Comparison of ENCODE assay signal across 8 cellular contexts in genomic region chr16:89815639-89816348, GRCh38. TPM values are rescaled to one million over a fixed set of nuclear protein-coding genes. Genes with fewer than 3 reads are reported as not detected.
DNase-seq lines count a peak whose midpoint lies in the region; ATAC-seq lines count a peak whose summit lies in the region.

No MANE protein-coding gene starts in this region.

- no peaks in the 10 kb centered on the region for H3K27me3 Mint-ChIP-seq in activated naive CD8-positive, alpha-beta T cell treated with anti-CD3 and anti-CD28 coated beads, Interleukin-2, amount 10 ng/mL, durations not matched to agents 7 days and 5 days

- POLR2A ChIA-PET in activated naive CD8-positive, alpha-beta T cell treated with anti-CD3 and anti-CD28 coated beads, Interleukin-2, amount 10 ng/mL, durations not matched to agents 7 days and 5 days (lab: Charles Lee) = interaction anchor here (0.7 to 2.2 kb wide), 5 partner anchors 9 to 129 kb away, joined by 6 to 11 read pairs (median 10); partner anchors contain the start of genes CDK10 and TCF25

- DNase-seq in GM03348 (ENCODE audit: low spot score) = peak; percentile 38
- no peak for DNase-seq in Jurkat, Clone E6-1 (ENCODE audit: low read depth, low spot score)
- DNase-seq in activated naive CD8-positive, alpha-beta T cell treated with anti-CD3 and anti-CD28 coated beads, Interleukin-2, amount 10 ng/mL, durations not matched to agents 7 days and 5 days = no peak
- DNase-seq in left kidney (ENCODE audit: low read depth, low spot score) = peak; percentile 36
- DNase-seq in C1 segment of cervical spinal cord (lab: John Stamatoyannopoulos, UW) = no peak
- no peak for DNase-seq in NCI-H510A (lab: John Stamatoyannopoulos, UW)

- H3K4me3 Mint-ChIP-seq in activated naive CD8-positive, alpha-beta T cell treated with anti-CD3 and anti-CD28 coated beads, Interleukin-2, amount 10 ng/mL, durations not matched to agents 7 days and 5 days = peak overlapping the region; percentile 88

- H3K36me3 Mint-ChIP-seq in activated naive CD8-positive, alpha-beta T cell treated with anti-CD3 and anti-CD28 coated beads, Interleukin-2, amount 10 ng/mL, durations not matched to agents 7 days and 5 days = peaks cover 8% of the 10 kb centered on the region

- peak; percentile 14 for ATAC-seq in GM21526 (IDR thresholded peaks at IDR 0.05; ENCODE audit: low FRiP score, unreplicated experiment)
- ATAC-seq in activated naive CD8-positive, alpha-beta T cell treated with anti-CD3 and anti-CD28 coated beads, Interleukin-2, amount 10 ng/mL, durations not matched to agents 7 days and 5 days (ENCODE audit: low read depth) = peak; percentile 27

- no peaks in the 10 kb centered on the region for H3K36me3 ChIP-seq in urinary bladder (ENCODE audit: insufficient read depth)

- peaks cover 22% of the 10 kb centered on the region for H3K4me1 Mint-ChIP-seq in activated naive CD8-positive, alpha-beta T cell treated with anti-CD3 and anti-CD28 coated beads, Interleukin-2, amount 10 ng/mL, durations not matched to agents 7 days and 5 days

- H3K4me3 ChIP-seq in Jurkat, Clone E6-1 (ENCODE audit: low read length) = peak overlapping the region; percentile 85
- H3K4me3 ChIP-seq in urinary bladder (ENCODE audit: low read depth, low read length) = peak overlapping the region; percentile 45

- 6% methylated on average over 65 of the region's 65 CpGs for WGBS in urinary bladder

- no peaks in the 10 kb centered on the region for H3K4me1 ChIP-seq in urinary bladder (ENCODE audit: insufficient read depth)

- no peak overlapping the region for H3K27ac ChIP-seq in urinary bladder (ENCODE audit: low read depth)

- H3K9me3 Mint-ChIP-seq in activated naive CD8-positive, alpha-beta T cell treated with anti-CD3 and anti-CD28 coated beads, Interleukin-2, amount 10 ng/mL, durations not matched to agents 7 days and 5 days = no peaks in the 10 kb centered on the region

- peak overlapping the region; percentile 45 for H3K27ac Mint-ChIP-seq in activated naive CD8-positive, alpha-beta T cell treated with anti-CD3 and anti-CD28 coated beads, Interleukin-2, amount 10 ng/mL, durations not matched to agents 7 days and 5 days

RNA-seq across cellular contexts. Expression of gene FANCA, which starts 0.7 kb away (rescaled TPM):
- polyA plus RNA-seq in Jurkat, Clone E6-1 (2012; ENCODE audit: insufficient read depth, insufficient read length) = 84.2 TPM
- total RNA-seq in activated naive CD8-positive, alpha-beta T cell treated with anti-CD3 and anti-CD28 coated beads, Interleukin-2, amount 10 ng/mL, durations not matched to agents 7 days and 5 days = 10 to 100 TPM; 86.9 to 97.2 TPM
- 9.6 TPM for total RNA-seq in urinary bladder
- polyA plus RNA-seq in urinary bladder = 1.7 TPM

RNA-seq across cellular contexts. Expression of gene SPIRE2, which starts 12.5 kb away (rescaled TPM):
- polyA plus RNA-seq in Jurkat, Clone E6-1 (2012; ENCODE audit: insufficient read depth, insufficient read length) = 0.96 TPM
- total RNA-seq in activated naive CD8-positive, alpha-beta T cell treated with anti-CD3 and anti-CD28 coated beads, Interleukin-2, amount 10 ng/mL, durations not matched to agents 7 days and 5 days = 1 to 10 TPM; 1.5 to 1.8 TPM
- total RNA-seq in urinary bladder = 5.4 TPM
- polyA plus RNA-seq in urinary bladder = 6.4 TPM

RNA-seq across cellular contexts. Expression of gene TCF25, which starts 57.6 kb away (rescaled TPM):
- 189 TPM for polyA plus RNA-seq in Jurkat, Clone E6-1 (2012; ENCODE audit: insufficient read depth, insufficient read length)
- 100 to 1,000 TPM; 218 to 243 TPM for total RNA-seq in activated naive CD8-positive, alpha-beta T cell treated with anti-CD3 and anti-CD28 coated beads, Interleukin-2, amount 10 ng/mL, durations not matched to agents 7 days and 5 days
- 107 TPM for total RNA-seq in urinary bladder
- 128 TPM for polyA plus RNA-seq in urinary bladder

Comparison
In these comparisons a context has a peak if more than half of its experiments do, and no peak if none do; other contexts are left out.
1. DNase-seq: peak in GM03348 (single experiment) and left kidney (single experiment); none in Jurkat, Clone E6-1 (single experiment), activated naive CD8-positive, alpha-beta T cell treated with anti-CD3 and anti-CD28 coated beads, Interleukin-2, amount 10 ng/mL, durations not matched to agents 7 days and 5 days (single experiment), C1 segment of cervical spinal cord (0 of 14) and NCI-H510A (single experiment).